ENCODE assay signal across 1 cellular context in the genomic region with DNA sequence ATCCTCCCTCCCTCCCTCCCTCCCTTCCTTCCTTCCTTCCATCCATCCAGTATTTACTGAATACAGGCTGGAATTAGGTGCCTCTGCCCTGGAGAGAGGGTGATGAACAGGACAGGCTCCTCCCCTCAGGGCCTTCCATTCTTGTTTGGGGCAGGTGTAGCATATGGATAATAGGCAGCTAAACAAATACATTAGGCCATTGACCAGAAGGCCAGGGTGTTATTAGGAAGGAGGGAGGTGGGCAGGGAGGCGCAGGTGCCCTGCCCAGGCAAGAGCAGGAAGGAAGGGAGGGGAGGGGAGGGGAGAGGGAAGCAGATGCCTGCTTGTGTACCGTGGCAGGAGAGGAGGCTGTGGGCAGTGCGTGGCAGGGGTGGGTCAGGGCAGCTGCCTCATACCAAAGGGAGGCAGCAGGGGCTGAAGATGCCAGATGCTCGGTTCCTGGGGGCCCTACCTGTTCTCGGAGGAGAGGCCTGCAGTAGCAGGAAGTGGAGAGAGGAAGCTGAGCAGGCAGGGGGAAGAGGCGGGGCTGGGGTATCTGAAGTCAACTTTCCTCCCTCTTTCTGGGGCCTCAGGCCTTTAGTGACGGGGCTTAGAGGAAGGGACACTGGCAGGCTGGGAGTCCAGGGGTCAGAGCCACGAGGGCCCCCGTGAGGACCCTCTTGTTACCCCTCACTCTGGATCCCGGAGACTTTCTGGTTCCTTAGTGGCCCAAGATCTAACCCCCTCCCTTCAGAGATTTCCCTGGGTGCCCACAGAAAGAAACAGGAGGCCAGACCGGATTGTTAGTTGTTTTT.
TF ChIP-seq lines count a peak whose summit lies in the region.

A gene with protein sequence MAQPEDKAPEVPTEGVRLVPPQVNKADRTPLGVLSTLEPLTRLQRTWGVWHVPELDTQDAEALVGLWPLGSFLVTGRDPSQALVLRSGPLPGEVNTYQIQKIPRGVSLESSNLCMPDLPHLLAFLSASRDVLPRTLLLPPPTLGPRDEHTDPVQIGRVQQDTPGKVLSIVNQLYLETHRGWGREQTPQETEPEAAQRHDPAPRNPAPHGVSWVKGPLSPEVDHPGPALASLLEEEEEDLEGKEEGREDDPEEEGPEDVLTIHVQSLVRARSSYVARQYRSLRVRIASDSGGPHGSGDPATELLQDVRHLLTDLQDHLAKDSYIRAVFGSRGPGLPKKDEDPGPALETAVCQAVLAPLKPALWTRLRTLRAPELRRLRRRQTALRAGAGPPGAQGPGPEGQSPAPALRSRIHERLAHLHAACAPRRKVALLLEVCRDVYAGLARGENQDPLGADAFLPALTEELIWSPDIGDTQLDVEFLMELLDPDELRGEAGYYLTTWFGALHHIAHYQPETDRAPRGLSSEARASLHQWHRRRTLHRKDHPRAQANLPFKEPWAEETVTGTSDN (minus strand): TSS at position 495 of the 794 bp plus-strand sequence. CDS start 1,533 bp downstream, outside the sequence.

TF ChIP-seq in K562, 482 proteins besides CTCF, POLR2A, EP300 and RAD21 (continued from another document):
- TF ChIP-seq, protein P1, sequence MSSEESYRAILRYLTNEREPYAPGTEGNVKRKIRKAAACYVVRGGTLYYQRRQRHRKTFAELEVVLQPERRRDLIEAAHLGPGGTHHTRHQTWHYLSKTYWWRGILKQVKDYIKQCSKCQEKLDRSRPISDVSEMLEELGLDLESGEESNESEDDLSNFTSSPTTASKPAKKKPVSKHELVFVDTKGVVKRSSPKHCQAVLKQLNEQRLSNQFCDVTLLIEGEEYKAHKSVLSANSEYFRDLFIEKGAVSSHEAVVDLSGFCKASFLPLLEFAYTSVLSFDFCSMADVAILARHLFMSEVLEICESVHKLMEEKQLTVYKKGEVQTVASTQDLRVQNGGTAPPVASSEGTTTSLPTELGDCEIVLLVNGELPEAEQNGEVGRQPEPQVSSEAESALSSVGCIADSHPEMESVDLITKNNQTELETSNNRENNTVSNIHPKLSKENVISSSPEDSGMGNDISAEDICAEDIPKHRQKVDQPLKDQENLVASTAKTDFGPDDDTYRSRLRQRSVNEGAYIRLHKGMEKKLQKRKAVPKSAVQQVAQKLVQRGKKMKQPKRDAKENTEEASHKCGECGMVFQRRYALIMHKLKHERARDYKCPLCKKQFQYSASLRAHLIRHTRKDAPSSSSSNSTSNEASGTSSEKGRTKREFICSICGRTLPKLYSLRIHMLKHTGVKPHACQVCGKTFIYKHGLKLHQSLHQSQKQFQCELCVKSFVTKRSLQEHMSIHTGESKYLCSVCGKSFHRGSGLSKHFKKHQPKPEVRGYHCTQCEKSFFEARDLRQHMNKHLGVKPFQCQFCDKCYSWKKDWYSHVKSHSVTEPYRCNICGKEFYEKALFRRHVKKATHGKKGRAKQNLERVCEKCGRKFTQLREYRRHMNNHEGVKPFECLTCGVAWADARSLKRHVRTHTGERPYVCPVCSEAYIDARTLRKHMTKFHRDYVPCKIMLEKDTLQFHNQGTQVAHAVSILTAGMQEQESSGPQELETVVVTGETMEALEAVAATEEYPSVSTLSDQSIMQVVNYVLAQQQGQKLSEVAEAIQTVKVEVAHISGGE (CRISPR knock-in tag; IDR thresholded peaks at IDR 0.05) = peak in 1 of 3 experiments; percentile 77; a peak in 2 of 6 replicates
- TF ChIP-seq, protein P2, sequence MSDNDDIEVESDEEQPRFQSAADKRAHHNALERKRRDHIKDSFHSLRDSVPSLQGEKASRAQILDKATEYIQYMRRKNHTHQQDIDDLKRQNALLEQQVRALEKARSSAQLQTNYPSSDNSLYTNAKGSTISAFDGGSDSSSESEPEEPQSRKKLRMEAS (CRISPR knock-in tag; IDR thresholded peaks at IDR 0.05) = 0 out of 2 replicates have a peak, but pooled peaks have one; percentile 35
- TF ChIP-seq ZNF764 (CRISPR knock-in tag; IDR thresholded peaks at IDR 0.05; ENCODE audit: low read depth) = no peak
- TF ChIP-seq ZNF561 (CRISPR knock-in tag; conservative IDR thresholded peaks at IDR 0.05) = no peak
- no peak for TF ChIP-seq HOXB6 (CRISPR knock-in tag; IDR thresholded peaks at IDR 0.05; ENCODE audit: borderline replicate concordance)
- TF ChIP-seq KAT2B (IDR thresholded peaks at IDR 0.05; ENCODE audit: low read depth, low read length) = no peak
- TF ChIP-seq, protein P3, sequence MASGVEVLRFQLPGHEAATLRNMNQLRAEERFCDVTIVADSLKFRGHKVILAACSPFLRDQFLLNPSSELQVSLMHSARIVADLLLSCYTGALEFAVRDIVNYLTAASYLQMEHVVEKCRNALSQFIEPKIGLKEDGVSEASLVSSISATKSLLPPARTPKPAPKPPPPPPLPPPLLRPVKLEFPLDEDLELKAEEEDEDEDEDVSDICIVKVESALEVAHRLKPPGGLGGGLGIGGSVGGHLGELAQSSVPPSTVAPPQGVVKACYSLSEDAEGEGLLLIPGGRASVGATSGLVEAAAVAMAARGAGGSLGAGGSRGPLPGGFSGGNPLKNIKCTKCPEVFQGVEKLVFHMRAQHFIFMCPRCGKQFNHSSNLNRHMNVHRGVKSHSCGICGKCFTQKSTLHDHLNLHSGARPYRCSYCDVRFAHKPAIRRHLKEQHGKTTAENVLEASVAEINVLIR (CRISPR knock-in tag; IDR thresholded peaks at IDR 0.05) = no peak
- no peak for TF ChIP-seq POLR3G (IDR thresholded peaks at IDR 0.05; ENCODE audit: extremely low read depth, insufficient read length, insufficient replicate concordance)
- TF ChIP-seq SMAD4 (CRISPR knock-in tag; conservative IDR thresholded peaks at IDR 0.05) = 0 out of 2 replicates have a peak, but pooled peaks have one; percentile 35
- TF ChIP-seq, protein P4, sequence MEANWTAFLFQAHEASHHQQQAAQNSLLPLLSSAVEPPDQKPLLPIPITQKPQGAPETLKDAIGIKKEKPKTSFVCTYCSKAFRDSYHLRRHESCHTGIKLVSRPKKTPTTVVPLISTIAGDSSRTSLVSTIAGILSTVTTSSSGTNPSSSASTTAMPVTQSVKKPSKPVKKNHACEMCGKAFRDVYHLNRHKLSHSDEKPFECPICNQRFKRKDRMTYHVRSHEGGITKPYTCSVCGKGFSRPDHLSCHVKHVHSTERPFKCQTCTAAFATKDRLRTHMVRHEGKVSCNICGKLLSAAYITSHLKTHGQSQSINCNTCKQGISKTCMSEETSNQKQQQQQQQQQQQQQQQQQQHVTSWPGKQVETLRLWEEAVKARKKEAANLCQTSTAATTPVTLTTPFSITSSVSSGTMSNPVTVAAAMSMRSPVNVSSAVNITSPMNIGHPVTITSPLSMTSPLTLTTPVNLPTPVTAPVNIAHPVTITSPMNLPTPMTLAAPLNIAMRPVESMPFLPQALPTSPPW (CRISPR knock-in tag; IDR thresholded peaks at IDR 0.05) = peak; percentile 80
- TF ChIP-seq, protein P5, sequence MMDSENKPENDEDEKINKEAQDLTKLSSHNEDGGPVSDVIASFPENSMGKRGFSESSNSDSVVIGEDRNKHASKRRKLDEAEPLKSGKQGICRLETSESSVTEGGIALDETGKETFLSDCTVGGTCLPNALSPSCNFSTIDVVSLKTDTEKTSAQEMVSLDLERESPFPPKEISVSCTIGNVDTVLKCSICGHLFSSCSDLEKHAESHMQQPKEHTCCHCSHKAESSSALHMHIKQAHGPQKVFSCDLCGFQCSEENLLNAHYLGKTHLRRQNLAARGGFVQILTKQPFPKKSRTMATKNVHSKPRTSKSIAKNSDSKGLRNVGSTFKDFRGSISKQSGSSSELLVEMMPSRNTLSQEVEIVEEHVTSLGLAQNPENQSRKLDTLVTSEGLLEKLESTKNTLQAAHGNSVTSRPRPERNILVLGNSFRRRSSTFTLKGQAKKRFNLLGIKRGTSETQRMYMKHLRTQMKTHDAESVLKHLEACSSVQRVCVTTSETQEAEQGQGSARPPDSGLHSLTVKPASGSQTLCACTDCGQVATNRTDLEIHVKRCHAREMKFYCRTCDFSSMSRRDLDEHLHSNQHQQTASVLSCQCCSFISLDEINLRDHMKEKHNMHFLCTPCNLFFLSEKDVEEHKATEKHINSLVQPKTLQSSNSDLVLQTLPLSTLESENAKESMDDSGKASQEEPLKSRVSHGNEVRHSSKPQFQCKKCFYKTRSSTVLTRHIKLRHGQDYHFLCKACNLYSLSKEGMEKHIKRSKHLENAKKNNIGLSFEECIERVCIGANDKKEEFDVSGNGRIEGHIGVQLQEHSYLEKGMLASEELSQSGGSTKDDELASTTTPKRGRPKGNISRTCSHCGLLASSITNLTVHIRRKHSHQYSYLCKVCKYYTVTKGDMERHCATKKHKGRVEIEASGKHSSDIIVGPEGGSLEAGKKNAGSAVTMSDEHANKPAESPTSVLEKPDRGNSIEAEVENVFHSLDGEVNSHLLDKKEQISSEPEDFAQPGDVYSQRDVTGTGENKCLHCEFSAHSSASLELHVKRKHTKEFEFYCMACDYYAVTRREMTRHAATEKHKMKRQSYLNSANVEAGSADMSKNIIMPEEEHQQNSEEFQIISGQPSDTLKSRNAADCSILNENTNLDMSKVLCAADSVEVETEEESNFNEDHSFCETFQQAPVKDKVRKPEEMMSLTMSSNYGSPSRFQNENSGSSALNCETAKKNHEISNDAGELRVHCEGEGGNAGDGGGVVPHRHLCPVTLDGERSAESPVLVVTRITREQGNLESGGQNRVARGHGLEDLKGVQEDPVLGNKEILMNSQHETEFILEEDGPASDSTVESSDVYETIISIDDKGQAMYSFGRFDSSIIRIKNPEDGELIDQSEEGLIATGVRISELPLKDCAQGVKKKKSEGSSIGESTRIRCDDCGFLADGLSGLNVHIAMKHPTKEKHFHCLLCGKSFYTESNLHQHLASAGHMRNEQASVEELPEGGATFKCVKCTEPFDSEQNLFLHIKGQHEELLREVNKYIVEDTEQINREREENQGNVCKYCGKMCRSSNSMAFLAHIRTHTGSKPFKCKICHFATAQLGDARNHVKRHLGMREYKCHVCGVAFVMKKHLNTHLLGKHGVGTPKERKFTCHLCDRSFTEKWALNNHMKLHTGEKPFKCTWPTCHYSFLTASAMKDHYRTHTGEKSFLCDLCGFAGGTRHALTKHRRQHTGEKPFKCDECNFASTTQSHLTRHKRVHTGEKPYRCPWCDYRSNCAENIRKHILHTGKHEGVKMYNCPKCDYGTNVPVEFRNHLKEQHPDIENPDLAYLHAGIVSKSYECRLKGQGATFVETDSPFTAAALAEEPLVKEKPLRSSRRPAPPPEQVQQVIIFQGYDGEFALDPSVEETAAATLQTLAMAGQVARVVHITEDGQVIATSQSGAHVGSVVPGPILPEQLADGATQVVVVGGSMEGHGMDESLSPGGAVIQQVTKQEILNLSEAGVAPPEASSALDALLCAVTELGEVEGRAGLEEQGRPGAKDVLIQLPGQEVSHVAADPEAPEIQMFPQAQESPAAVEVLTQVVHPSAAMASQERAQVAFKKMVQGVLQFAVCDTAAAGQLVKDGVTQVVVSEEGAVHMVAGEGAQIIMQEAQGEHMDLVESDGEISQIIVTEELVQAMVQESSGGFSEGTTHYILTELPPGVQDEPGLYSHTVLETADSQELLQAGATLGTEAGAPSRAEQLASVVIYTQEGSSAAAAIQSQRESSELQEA (IDR thresholded peaks at IDR 0.05; ENCODE audit: low read depth) = no peak
- no peak for TF ChIP-seq SRSF9 (IDR thresholded peaks at IDR 0.05; ENCODE audit: borderline replicate concordance, low read depth, low read length)
- no peak for TF ChIP-seq ZNF507 (tag; conservative IDR thresholded peaks at IDR 0.05)
- TF ChIP-seq, protein P6, sequence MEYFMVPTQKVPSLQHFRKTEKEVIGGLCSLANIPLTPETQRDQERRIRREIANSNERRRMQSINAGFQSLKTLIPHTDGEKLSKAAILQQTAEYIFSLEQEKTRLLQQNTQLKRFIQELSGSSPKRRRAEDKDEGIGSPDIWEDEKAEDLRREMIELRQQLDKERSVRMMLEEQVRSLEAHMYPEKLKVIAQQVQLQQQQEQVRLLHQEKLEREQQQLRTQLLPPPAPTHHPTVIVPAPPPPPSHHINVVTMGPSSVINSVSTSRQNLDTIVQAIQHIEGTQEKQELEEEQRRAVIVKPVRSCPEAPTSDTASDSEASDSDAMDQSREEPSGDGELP (CRISPR knock-in tag; IDR thresholded peaks at IDR 0.05; ENCODE audit: borderline replicate concordance) = peak; percentile 14; the same call in 1 of the 2 replicates
- TF ChIP-seq, protein P7, sequence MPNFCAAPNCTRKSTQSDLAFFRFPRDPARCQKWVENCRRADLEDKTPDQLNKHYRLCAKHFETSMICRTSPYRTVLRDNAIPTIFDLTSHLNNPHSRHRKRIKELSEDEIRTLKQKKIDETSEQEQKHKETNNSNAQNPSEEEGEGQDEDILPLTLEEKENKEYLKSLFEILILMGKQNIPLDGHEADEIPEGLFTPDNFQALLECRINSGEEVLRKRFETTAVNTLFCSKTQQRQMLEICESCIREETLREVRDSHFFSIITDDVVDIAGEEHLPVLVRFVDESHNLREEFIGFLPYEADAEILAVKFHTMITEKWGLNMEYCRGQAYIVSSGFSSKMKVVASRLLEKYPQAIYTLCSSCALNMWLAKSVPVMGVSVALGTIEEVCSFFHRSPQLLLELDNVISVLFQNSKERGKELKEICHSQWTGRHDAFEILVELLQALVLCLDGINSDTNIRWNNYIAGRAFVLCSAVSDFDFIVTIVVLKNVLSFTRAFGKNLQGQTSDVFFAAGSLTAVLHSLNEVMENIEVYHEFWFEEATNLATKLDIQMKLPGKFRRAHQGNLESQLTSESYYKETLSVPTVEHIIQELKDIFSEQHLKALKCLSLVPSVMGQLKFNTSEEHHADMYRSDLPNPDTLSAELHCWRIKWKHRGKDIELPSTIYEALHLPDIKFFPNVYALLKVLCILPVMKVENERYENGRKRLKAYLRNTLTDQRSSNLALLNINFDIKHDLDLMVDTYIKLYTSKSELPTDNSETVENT (CRISPR knock-in tag; IDR thresholded peaks at IDR 0.05) = no peak
- no peak for TF ChIP-seq ASH1L (IDR thresholded peaks at IDR 0.05; ENCODE audit: borderline replicate concordance, low read depth, partially characterized antibody)
- TF ChIP-seq BMI1 (IDR thresholded peaks at IDR 0.05; ENCODE audit: low read length) = no peak
- peak; percentile 60; the same call in 1 of the 2 replicates for TF ChIP-seq PHF8 (IDR thresholded peaks at IDR 0.05; ENCODE audit: borderline replicate concordance, low read length)
- TF ChIP-seq ZFPM2 (CRISPR knock-in tag; IDR thresholded peaks at IDR 0.05) = no peak
